21 cellular contexts compared by ENCODE assay signal in genomic region chr15:50872832-50873231, GRCh38.
"Had no signal": no experiment of that assay in that cellular context is flagged by ENCODE, and none has a peak within 500 bp of the region (broad histone marks: within the 10 kb centered on the region; RNA-seq: fewer than 3 reads in every experiment).

No MANE protein-coding gene starts in this region.

- ATAC-seq: left cardiac atrium; left ventricle myocardium superior; naive thymus-derived CD4-positive, alpha-beta T cell; right cardiac atrium; stimulated activated effector memory CD8-positive, alpha-beta T cell treated with anti-CD3 and anti-CD28 coated beads, Interleukin-12 subunit alpha, Interleukin-12 subunit beta, amount 100 ng/mL, for 72 hours had no signal

- H3K4me2 ChIP-seq: hepatocyte had no signal

- H3K27ac ChIP-seq: coronary artery, hepatocyte, ovary, testis had no signal

- H3K9me3 ChIP-seq: ovary, testis, tibial nerve had no signal

- H3K36me3 Mint-ChIP-seq: naive thymus-derived CD4-positive, alpha-beta T cell; stimulated activated effector memory CD8-positive, alpha-beta T cell treated with anti-CD3 and anti-CD28 coated beads, Interleukin-12 subunit alpha, Interleukin-12 subunit beta, amount 100 ng/mL, for 72 hours had no signal

- H3K79me2 ChIP-seq: hepatocyte had no signal

- H3K4me3 ChIP-seq: coronary artery, hepatocyte, lung, ovary, testis, tibial nerve had no signal

- H3K27ac Mint-ChIP-seq: endodermal cell; naive thymus-derived CD4-positive, alpha-beta T cell; stimulated activated effector memory CD8-positive, alpha-beta T cell treated with anti-CD3 and anti-CD28 coated beads, Interleukin-12 subunit alpha, Interleukin-12 subunit beta, amount 100 ng/mL, for 72 hours; stimulated activated naive CD8-positive, alpha-beta T cell treated with anti-CD3 and anti-CD28 coated beads, Interleukin-15, Interleukin-2, amounts not matched to agents 100 ng/mL and 50 ng/mL, for 24 hours had no signal

- H3K36me3 ChIP-seq: ovary, tibial nerve had no signal

- H3K27me3 ChIP-seq: hepatocyte, ovary, testis, tibial nerve had no signal

- H3K9me3 Mint-ChIP-seq: endodermal cell; naive thymus-derived CD4-positive, alpha-beta T cell; neural crest cell; stimulated activated effector memory CD8-positive, alpha-beta T cell treated with anti-CD3 and anti-CD28 coated beads, Interleukin-12 subunit alpha, Interleukin-12 subunit beta, amount 100 ng/mL, for 72 hours; stimulated activated naive CD8-positive, alpha-beta T cell treated with anti-CD3 and anti-CD28 coated beads, Interleukin-15, Interleukin-2, amounts not matched to agents 100 ng/mL and 50 ng/mL, for 24 hours had no signal

- H2AFZ ChIP-seq: hepatocyte had no signal

- H3K4me3 Mint-ChIP-seq: endodermal cell; naive thymus-derived CD4-positive, alpha-beta T cell; neural crest cell; stimulated activated effector memory CD8-positive, alpha-beta T cell treated with anti-CD3 and anti-CD28 coated beads, Interleukin-12 subunit alpha, Interleukin-12 subunit beta, amount 100 ng/mL, for 72 hours; stimulated activated naive CD8-positive, alpha-beta T cell treated with anti-CD3 and anti-CD28 coated beads, Interleukin-15, Interleukin-2, amounts not matched to agents 100 ng/mL and 50 ng/mL, for 24 hours had no signal

- DNase-seq: effector CD4-positive, alpha-beta T cell; endodermal cell; foreskin melanocyte; head of caudate nucleus; kidney; left cardiac atrium; left ventricle myocardium superior; mesenchymal stem cell; naive thymus-derived CD4-positive, alpha-beta T cell; ovary; right cardiac atrium; small intestine; stimulated activated CD4-positive, alpha-beta T cell treated with anti-CD3 and anti-CD28 coated beads, Interleukin-2, amount 100 ng/mL, for 48 hours; testis had no signal
